Comparison of ENCODE assay signal across 7 cellular contexts in the genomic region with DNA sequence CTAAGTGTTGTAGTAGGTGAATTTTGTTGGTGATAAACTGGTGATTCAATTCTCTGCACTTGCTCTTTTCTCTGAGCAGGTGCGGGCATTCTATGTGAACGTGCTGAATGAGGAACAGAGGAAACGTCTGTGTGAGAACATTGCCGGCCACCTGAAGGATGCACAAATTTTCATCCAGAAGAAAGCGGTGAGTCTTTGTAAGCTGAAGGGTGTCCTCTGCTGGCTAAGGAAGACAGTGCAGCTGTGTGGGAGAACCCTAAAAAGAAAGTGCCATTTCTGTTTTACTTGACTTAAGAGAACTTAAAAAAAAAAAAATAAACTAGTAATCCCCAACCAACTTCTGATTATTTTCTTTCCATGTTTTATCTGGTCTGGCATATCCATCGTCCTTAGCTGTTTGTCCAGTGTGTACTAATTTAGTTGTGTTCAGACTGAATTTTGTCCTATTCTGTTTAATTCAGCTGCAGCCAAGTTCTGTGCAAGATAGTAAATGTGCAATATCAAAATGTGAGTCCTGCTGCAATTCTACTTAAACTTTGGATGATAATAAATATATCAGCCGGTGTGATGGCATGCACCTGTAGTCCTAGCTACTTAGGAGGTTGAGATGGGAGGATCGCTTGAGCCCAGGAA. TPM values are rescaled to one million over a fixed set of nuclear protein-coding genes. Genes with fewer than 3 reads are reported as not detected.
DNase-seq lines count a peak whose midpoint lies in the region; TF ChIP-seq lines count a peak whose summit lies in the region.

No MANE protein-coding gene starts in this region.

- peaks cover 50% of the 10 kb centered on the region for H3K36me3 Mint-ChIP-seq in activated CD4-positive, alpha-beta T cell treated with anti-CD3 and anti-CD28 coated beads, Interleukin-2, amount 10 ng/mL, durations not matched to agents 7 days and 5 days (ENCODE audit: low read depth)

- H3K9me3 Mint-ChIP-seq in activated CD4-positive, alpha-beta T cell treated with anti-CD3 and anti-CD28 coated beads, Interleukin-2, amount 10 ng/mL, durations not matched to agents 7 days and 5 days = peaks cover 14% of the 10 kb centered on the region

- POLR2A ChIA-PET in activated CD4-positive, alpha-beta T cell treated with anti-CD3 and anti-CD28 coated beads, Interleukin-2, amount 10 ng/mL, durations not matched to agents 7 days and 5 days (lab: Charles Lee) = no interaction called here

- in situ Hi-C loops in KBM-7 (cut with MboI; ENCODE audit: low pct_unique_long_range_greater_than_20kb, low sequenced_read_pairs) = no loop called here

- no peaks in the 10 kb centered on the region for H3K27me3 Mint-ChIP-seq in activated CD4-positive, alpha-beta T cell treated with anti-CD3 and anti-CD28 coated beads, Interleukin-2, amount 10 ng/mL, durations not matched to agents 7 days and 5 days

- no peak overlapping the region for H3K27ac Mint-ChIP-seq in activated CD4-positive, alpha-beta T cell treated with anti-CD3 and anti-CD28 coated beads, Interleukin-2, amount 10 ng/mL, durations not matched to agents 7 days and 5 days

- CTCF ChIA-PET in activated CD4-positive, alpha-beta T cell treated with anti-CD3 and anti-CD28 coated beads, Interleukin-2, amount 10 ng/mL, durations not matched to agents 7 days and 5 days (lab: Charles Lee) = interaction anchor here (0.6 to 2.1 kb wide), 8 partner anchors 8 to 749 kb away, joined by 3 to 6 read pairs (median 3); a partner anchor contains a TSS

- TF ChIP-seq CTCF in fibroblast of villous mesenchyme (IDR thresholded peaks at IDR 0.05; ENCODE audit: insufficient read depth, low read depth, low read length) = peak; percentile 74

- no peak overlapping the region for H3K4me3 Mint-ChIP-seq in activated CD4-positive, alpha-beta T cell treated with anti-CD3 and anti-CD28 coated beads, Interleukin-2, amount 10 ng/mL, durations not matched to agents 7 days and 5 days

- peaks cover 7% of the 10 kb centered on the region for H3K4me1 Mint-ChIP-seq in activated CD4-positive, alpha-beta T cell treated with anti-CD3 and anti-CD28 coated beads, Interleukin-2, amount 10 ng/mL, durations not matched to agents 7 days and 5 days

- H3K4me3 ChIP-seq in fibroblast of villous mesenchyme (ENCODE audit: low read depth, low read length) = no peak overlapping the region

- DNase-seq in GDM1 (lab: John Stamatoyannopoulos, UW) (peak; percentile 32), KBM-7 (peak; percentile 83), fibroblast of villous mesenchyme (ENCODE audit: low read depth) (peak; percentile 34), GM19240 (ENCODE audit: insufficient read length, low spot score) (no peak), D341Med (ENCODE audit: low spot score) (no peak)
- peak; percentile 53 for DNase-seq in activated CD4-positive, alpha-beta T cell treated with anti-CD3 and anti-CD28 coated beads, Interleukin-2, amount 10 ng/mL, durations not matched to agents 7 days and 5 days
- peak; percentile 51 for DNase-seq in stimulated activated CD4-positive, alpha-beta T cell treated with anti-CD3 and anti-CD28 coated beads, Interleukin-4, amount 100 ng/mL, for 24 hours

RNA-seq across cellular contexts. Expression of a gene that starts 29.6 kb away (rescaled TPM):
- 10 to 100 TPM; 40.0 to 45.1 TPM for total RNA-seq in activated CD4-positive, alpha-beta T cell treated with anti-CD3 and anti-CD28 coated beads, Interleukin-2, amount 10 ng/mL, durations not matched to agents 7 days and 5 days
- total RNA-seq in fibroblast of villous mesenchyme = 49.9 and 71.7 TPM in 2 replicates

RNA-seq across cellular contexts. Expression of a gene that starts 45.3 kb away (rescaled TPM):
- total RNA-seq in activated CD4-positive, alpha-beta T cell treated with anti-CD3 and anti-CD28 coated beads, Interleukin-2, amount 10 ng/mL, durations not matched to agents 7 days and 5 days = not detected
- under 0.01 TPM in 2 replicates for total RNA-seq in fibroblast of villous mesenchyme

Comparison
In these comparisons a context has a peak if more than half of its experiments do, and no peak if none do; other contexts are left out.
1. DNase-seq: peak in GDM1 (single experiment), KBM-7 (single experiment), activated CD4-positive, alpha-beta T cell treated with anti-CD3 and anti-CD28 coated beads, Interleukin-2, amount 10 ng/mL, durations not matched to agents 7 days and 5 days (single experiment), fibroblast of villous mesenchyme (single experiment) and stimulated activated CD4-positive, alpha-beta T cell treated with anti-CD3 and anti-CD28 coated beads, Interleukin-4, amount 100 ng/mL, for 24 hours (single experiment); none in GM19240 (single experiment) and D341Med (single experiment).